ENCODE assay signal across 6 cellular contexts in genomic region chr19:2235396-2236284, GRCh38. TPM values are rescaled to one million over a fixed set of nuclear protein-coding genes. Genes with fewer than 3 reads are reported as not detected.
DNase-seq lines count a peak whose midpoint lies in the region; ATAC-seq lines count a peak whose summit lies in the region.

No MANE protein-coding gene starts in this region.

- H3K27me3 Mint-ChIP-seq in T-cell, result no peaks in the 10 kb centered on the region

- peak overlapping the region; percentile 94 to 96 (median 95) for H3K4me3 Mint-ChIP-seq in T-cell

- POLR2A ChIA-PET in T-cell (lab: Charles Lee), result interaction anchor here (0.7 kb wide), 2 partner anchors 203 to 1534 kb away, joined by 4 to 7 read pairs; no protein-coding TSS in a partner anchor

- peak; percentile 14 for ATAC-seq in GM18502 (IDR thresholded peaks at IDR 0.05; ENCODE audit: poor library complexity, unreplicated experiment)
- peak; percentile 20 for ATAC-seq in HG03039 (IDR thresholded peaks at IDR 0.05; ENCODE audit: unreplicated experiment)
- peak; percentile 0 to 7 (median 2) for ATAC-seq in T-cell (replicated peaks in 1 of 4)

- H3K27ac Mint-ChIP-seq in T-cell, result peak overlapping the region; percentile 94 to 99

- CTCF ChIA-PET in T-cell (lab: Charles Lee), result interaction anchor here in 1 of 2 donors (0.7 to 0.9 kb wide), 4 partner anchors 37 to 192 kb away, joined by 3 to 4 read pairs (median 3); partner anchors contain the start of gene TIMM13

- peaks cover 47 to 64% (median 48%) of the 10 kb centered on the region in 3 donors for H3K4me1 Mint-ChIP-seq in T-cell

- peak in 2 of 34 experiments; percentile 24 to 25 for DNase-seq in T-cell
- DNase-seq in effector CD8-positive, alpha-beta T cell (lab: John Stamatoyannopoulos, UW), result no peak
- DNase-seq in SIG-M5 treated with dmso at 0.1 percent for 504 hours (lab: John Stamatoyannopoulos, UW; ENCODE audit: unreplicated experiment), result no peak

- no peaks in the 10 kb centered on the region for H3K9me3 ChIP-seq in iPS-18c (ENCODE audit: control insufficient read depth, insufficient read depth, low read length)

- no peaks in the 10 kb centered on the region for H3K9me3 Mint-ChIP-seq in T-cell

- peaks cover 12% of the 10 kb centered on the region for H3K36me3 Mint-ChIP-seq in T-cell

- H3K4me3 ChIP-seq in iPS-18c (ENCODE audit: insufficient read depth, low read depth, low read length), result peak overlapping the region; percentile 91

RNA-seq across cellular contexts. Expression of gene PLEKHJ1, which starts 0.5 kb away (rescaled TPM):
- 10 to 100 TPM; 38.3 to 87.0 (median 80.4) TPM for total RNA-seq in T-cell

RNA-seq across cellular contexts. Expression of gene SF3A2, which starts 1.0 kb away (rescaled TPM):
- total RNA-seq in T-cell, result 100 to 1,000 TPM; 130 to 172 (median 161) TPM

RNA-seq across cellular contexts. Expression of gene AMH, which starts 13.5 kb away (rescaled TPM):
- 10 to 100 TPM in 2 of 5 donors, 1 to 10 TPM in 3; 2.1 to 13.5 (median 5.3) TPM for total RNA-seq in T-cell

RNA-seq across cellular contexts. Expression of gene JSRP1, which starts 20.6 kb away (rescaled TPM):
- 1 to 10 TPM in 2 of 5 donors, under 1 TPM in 2, not detected in 1; 0.42 to 1.5 (median 1.0) TPM for total RNA-seq in T-cell

RNA-seq across cellular contexts. Expression of gene PEAK3, which starts 46.3 kb away (rescaled TPM):
- total RNA-seq in T-cell, result under 1 TPM in 3 of 5 donors, not detected in 2; 0.22 to 0.49 (median 0.30) TPM
